In genomic region chr5:154038241-154038603, GRCh38 we compare ENCODE assay signal across 8 cellular contexts. TPM values are rescaled to one million over a fixed set of nuclear protein-coding genes. Genes with fewer than 3 reads are reported as not detected.
DNase-seq lines count a peak whose midpoint lies in the region; ATAC-seq, FAIRE-seq and TF ChIP-seq lines count a peak whose summit lies in the region.

No MANE protein-coding gene starts in this region.

- H3K27ac ChIP-seq in KOPT-K1 (ENCODE audit: low read depth, low read length, poor library complexity, severe bottlenecking) (peak overlapping the region; percentile 72), pancreas (peak overlapping the region; percentile 72 to 81 (median 76))

- intact Hi-C loops in pancreas (cut with DNase I), result no loop called here

- 1% methylated on average over 13 of the region's 13 CpGs for WGBS in pancreas, 2 donors

- TF ChIP-seq CTCF in foreskin fibroblast (IDR thresholded peaks at IDR 0.05; ENCODE audit: low read depth, low read length), result no peak
- TF ChIP-seq CTCF in pancreas (IDR thresholded peaks at IDR 0.05), result no peak

- H3K36me3 ChIP-seq in KOPT-K1 (ENCODE audit: insufficient read depth, low read length), result no peaks in the 10 kb centered on the region; the same call in 1 of the 2 replicates
- no peaks in the 10 kb centered on the region for H3K36me3 ChIP-seq in pancreas

- H3K4me3 ChIP-seq in foreskin fibroblast (ENCODE audit: low read depth in 1 of 2, low read length in 2 of 2) (peak overlapping the region; percentile 77 to 96), pancreas (peak overlapping the region; percentile 76 to 89 (median 82))

- DNase-seq in NCI-H2029 treated with DMSO at 0.1 percent for 48 hours (lab: John Stamatoyannopoulos, UW), result peak; percentile 46
- no peak for DNase-seq in NCI-H2029 (lab: John Stamatoyannopoulos, UW)
- DNase-seq in activated CD4-positive, alpha-beta T cell treated with anti-CD3 and anti-CD28 coated beads, Interleukin-2, amount 50 U/mL, for 4 hours, result peak; percentile 3 to 5
- peak in 1 of 2 donors; percentile 5 for DNase-seq in foreskin fibroblast
- DNase-seq in pancreas, result peak in 2 of 6 donors; percentile 7 to 29
- DNase-seq in GOT3 (lab: John Stamatoyannopoulos, UW), result no peak

- H3K9me3 ChIP-seq in KOPT-K1 (ENCODE audit: insufficient read depth, low read length, poor library complexity, severe bottlenecking) (no peaks in the 10 kb centered on the region), pancreas (no peaks in the 10 kb centered on the region)

- no peak for FAIRE-seq in pancreas (lab: Jason Lieb, UNC)

- no peaks in the 10 kb centered on the region for H3K27me3 ChIP-seq in pancreas

- ATAC-seq in GM21825 (IDR thresholded peaks at IDR 0.05; ENCODE audit: unreplicated experiment), result peak; percentile 51
- peak; percentile 45 to 71 (median 62) for ATAC-seq in pancreas

- H3K4me1 ChIP-seq in pancreas, result peaks cover 8 to 30% (median 14%) of the 10 kb centered on the region in 3 donors

RNA-seq across cellular contexts. Expression of gene FAM114A2, which starts 0.5 kb away (rescaled TPM):
- 10 to 100 TPM; 16.1 to 37.2 (median 25.2) TPM for total RNA-seq in pancreas
- polyA plus RNA-seq in pancreas, result 1 to 10 TPM; 7.2 to 7.8 TPM

RNA-seq across cellular contexts. Expression of gene MFAP3, which starts 0.5 kb away (rescaled TPM):
- 10 to 100 TPM in 3 of 6 donors, 1 to 10 TPM in 3; 7.6 to 16.3 (median 9.6) TPM for total RNA-seq in pancreas
- 1 to 10 TPM in 1 of 2 donors, under 1 TPM in 1; 0.99 to 4.3 TPM for polyA plus RNA-seq in pancreas

Comparison
In these comparisons a context has a peak if more than half of its experiments do, and no peak if none do; other contexts are left out.
1. DNase-seq: peak in NCI-H2029 treated with DMSO at 0.1 percent for 48 hours (single experiment) and activated CD4-positive, alpha-beta T cell treated with anti-CD3 and anti-CD28 coated beads, Interleukin-2, amount 50 U/mL, for 4 hours (2 of 2); none in NCI-H2029 (single experiment) and GOT3 (single experiment).